1 cellular context compared by ENCODE assay signal in the genomic region with DNA sequence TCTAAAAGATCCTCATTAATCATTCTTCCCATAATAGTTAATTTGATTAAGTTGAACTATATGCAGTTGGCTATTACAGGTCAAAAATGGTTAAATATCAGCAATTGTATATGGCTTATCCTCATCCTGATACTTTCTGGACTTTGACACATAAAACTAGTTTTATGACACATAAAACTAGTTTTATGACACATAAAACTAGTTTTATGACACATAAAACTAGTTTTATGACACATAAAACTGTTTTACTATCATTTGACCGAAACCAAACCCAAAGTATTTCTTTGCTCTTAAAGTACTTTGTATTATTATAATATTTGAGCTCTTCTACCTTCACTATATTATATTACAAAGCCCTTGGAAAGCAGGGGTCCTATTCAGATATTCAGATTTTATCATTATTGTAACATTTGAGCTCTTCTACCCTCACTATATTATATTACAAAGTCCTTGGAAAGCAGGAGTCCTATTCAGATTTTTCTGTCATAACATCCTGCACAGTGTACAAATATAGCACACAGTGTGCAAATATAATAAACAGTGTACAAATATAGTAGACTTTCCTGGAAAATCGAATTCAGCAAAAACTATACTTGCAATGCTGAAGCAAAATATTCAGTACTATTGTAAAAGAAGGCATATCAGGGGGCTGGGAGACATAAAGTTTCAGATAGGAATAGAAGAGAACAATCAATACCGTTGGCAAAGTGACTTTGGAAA.
A peak's percentile ranks its signal among the peaks of the same experiment; 100 is the strongest.
TF ChIP-seq lines count a peak whose summit lies in the region.

No MANE protein-coding gene starts in this region.

TF ChIP-seq in HEK293, 187 proteins besides CTCF, POLR2A, EP300 and RAD21 (continued from another document and continues in another):
- TF ChIP-seq ZNF335 (tag by site-specific recombination; conservative IDR thresholded peaks at IDR 0.05) (no peak), ZNF19 (tag by site-specific recombination; IDR thresholded peaks at IDR 0.05; ENCODE audit: low read depth) (no peak), MZF1 (tag by site-specific recombination; IDR thresholded peaks at IDR 0.05; ENCODE audit: borderline replicate concordance) (peak; percentile 30; the same call in 1 of the 2 replicates), ZEB2 (tag by site-specific recombination; IDR thresholded peaks at IDR 0.05) (no peak), ZNF747 (tag by site-specific recombination; IDR thresholded peaks at IDR 0.05) (no peak), ZNF155 (tag by site-specific recombination; IDR thresholded peaks at IDR 0.05) (no peak), SP7 (tag by site-specific recombination; IDR thresholded peaks at IDR 0.05) (no peak), ZNF132 (tag by site-specific recombination; IDR thresholded peaks at IDR 0.05; ENCODE audit: borderline replicate concordance) (no peak), ZNF571 (tag by site-specific recombination; IDR thresholded peaks at IDR 0.05) (no peak), SCRT2 (tag by site-specific recombination; IDR thresholded peaks at IDR 0.05) (no peak), ZNF175 (tag by site-specific recombination; IDR thresholded peaks at IDR 0.05) (no peak), ZNF654 (tag by site-specific recombination; IDR thresholded peaks at IDR 0.05; ENCODE audit: low read depth) (no peak), ZNF701 (tag by site-specific recombination; IDR thresholded peaks at IDR 0.05) (no peak), IKZF3 (tag by site-specific recombination; IDR thresholded peaks at IDR 0.05) (peak; percentile 74; the same call in 1 of the 2 replicates), ZNF76 (tag by site-specific recombination; IDR thresholded peaks at IDR 0.05; ENCODE audit: borderline replicate concordance, low read depth) (no peak), GLI2 (tag by site-specific recombination; IDR thresholded peaks at IDR 0.05; ENCODE audit: borderline replicate concordance, low read depth) (no peak), BCL11B (tag by site-specific recombination; IDR thresholded peaks at IDR 0.05; ENCODE audit: low read depth) (peak; percentile 43; the same call in 1 of the 2 replicates), ZBTB21 (tag by site-specific recombination; IDR thresholded peaks at IDR 0.05) (no peak), ZNF146 (tag by site-specific recombination; IDR thresholded peaks at IDR 0.05) (no peak), ZXDB (tag by site-specific recombination; IDR thresholded peaks at IDR 0.05) (peak; percentile 71), HOXA7 (CRISPR knock-in tag; IDR thresholded peaks at IDR 0.05; ENCODE audit: borderline replicate concordance) (no peak), ZNF785 (tag by site-specific recombination; IDR thresholded peaks at IDR 0.05) (no peak), ZNF830 (tag by site-specific recombination; IDR thresholded peaks at IDR 0.05; ENCODE audit: low read depth) (no peak), SP3 (tag by site-specific recombination; IDR thresholded peaks at IDR 0.05) (no peak), ZIC2 (tag by site-specific recombination; IDR thresholded peaks at IDR 0.05) (no peak), ZNF239 (tag by site-specific recombination; IDR thresholded peaks at IDR 0.05) (no peak), ZNF677 (tag by site-specific recombination; IDR thresholded peaks at IDR 0.05) (no peak), ZNF837 (tag by site-specific recombination; IDR thresholded peaks at IDR 0.05) (no peak), ZNF354C (tag by site-specific recombination; IDR thresholded peaks at IDR 0.05; ENCODE audit: borderline replicate concordance, low read depth) (no peak), ZNF585B (tag by site-specific recombination; IDR thresholded peaks at IDR 0.05) (no peak), ZNF521 (tag by site-specific recombination; IDR thresholded peaks at IDR 0.05) (no peak), ZNF530 (tag by site-specific recombination; IDR thresholded peaks at IDR 0.05; ENCODE audit: low read depth) (no peak), ZNF174 (tag by site-specific recombination; IDR thresholded peaks at IDR 0.05) (no peak), ZNF140 (tag by site-specific recombination; IDR thresholded peaks at IDR 0.05) (no peak)
- TF ChIP-seq, protein P1, sequence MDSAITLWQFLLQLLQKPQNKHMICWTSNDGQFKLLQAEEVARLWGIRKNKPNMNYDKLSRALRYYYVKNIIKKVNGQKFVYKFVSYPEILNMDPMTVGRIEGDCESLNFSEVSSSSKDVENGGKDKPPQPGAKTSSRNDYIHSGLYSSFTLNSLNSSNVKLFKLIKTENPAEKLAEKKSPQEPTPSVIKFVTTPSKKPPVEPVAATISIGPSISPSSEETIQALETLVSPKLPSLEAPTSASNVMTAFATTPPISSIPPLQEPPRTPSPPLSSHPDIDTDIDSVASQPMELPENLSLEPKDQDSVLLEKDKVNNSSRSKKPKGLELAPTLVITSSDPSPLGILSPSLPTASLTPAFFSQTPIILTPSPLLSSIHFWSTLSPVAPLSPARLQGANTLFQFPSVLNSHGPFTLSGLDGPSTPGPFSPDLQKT (IDR thresholded peaks at IDR 0.05; ENCODE audit: borderline replicate concordance, low read depth, low read length) = no peak
- TF ChIP-seq, protein P2, sequence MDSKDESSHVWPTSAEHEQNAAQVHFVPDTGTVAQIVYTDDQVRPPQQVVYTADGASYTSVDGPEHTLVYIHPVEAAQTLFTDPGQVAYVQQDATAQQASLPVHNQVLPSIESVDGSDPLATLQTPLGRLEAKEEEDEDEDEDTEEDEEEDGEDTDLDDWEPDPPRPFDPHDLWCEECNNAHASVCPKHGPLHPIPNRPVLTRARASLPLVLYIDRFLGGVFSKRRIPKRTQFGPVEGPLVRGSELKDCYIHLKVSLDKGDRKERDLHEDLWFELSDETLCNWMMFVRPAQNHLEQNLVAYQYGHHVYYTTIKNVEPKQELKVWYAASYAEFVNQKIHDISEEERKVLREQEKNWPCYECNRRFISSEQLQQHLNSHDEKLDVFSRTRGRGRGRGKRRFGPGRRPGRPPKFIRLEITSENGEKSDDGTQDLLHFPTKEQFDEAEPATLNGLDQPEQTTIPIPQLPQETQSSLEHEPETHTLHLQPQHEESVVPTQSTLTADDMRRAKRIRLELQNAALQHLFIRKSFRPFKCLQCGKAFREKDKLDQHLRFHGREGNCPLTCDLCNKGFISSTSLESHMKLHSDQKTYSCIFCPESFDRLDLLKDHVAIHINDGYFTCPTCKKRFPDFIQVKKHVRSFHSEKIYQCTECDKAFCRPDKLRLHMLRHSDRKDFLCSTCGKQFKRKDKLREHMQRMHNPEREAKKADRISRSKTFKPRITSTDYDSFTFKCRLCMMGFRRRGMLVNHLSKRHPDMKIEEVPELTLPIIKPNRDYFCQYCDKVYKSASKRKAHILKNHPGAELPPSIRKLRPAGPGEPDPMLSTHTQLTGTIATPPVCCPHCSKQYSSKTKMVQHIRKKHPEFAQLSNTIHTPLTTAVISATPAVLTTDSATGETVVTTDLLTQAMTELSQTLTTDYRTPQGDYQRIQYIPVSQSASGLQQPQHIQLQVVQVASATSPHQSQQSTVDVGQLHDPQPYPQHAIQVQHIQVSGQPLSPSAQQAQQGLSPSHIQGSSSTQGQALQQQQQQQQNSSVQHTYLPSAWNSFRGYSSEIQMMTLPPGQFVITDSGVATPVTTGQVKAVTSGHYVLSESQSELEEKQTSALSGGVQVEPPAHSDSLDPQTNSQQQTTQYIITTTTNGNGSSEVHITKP (tag by site-specific recombination; IDR thresholded peaks at IDR 0.05) = no peak
- TF ChIP-seq, protein P3, sequence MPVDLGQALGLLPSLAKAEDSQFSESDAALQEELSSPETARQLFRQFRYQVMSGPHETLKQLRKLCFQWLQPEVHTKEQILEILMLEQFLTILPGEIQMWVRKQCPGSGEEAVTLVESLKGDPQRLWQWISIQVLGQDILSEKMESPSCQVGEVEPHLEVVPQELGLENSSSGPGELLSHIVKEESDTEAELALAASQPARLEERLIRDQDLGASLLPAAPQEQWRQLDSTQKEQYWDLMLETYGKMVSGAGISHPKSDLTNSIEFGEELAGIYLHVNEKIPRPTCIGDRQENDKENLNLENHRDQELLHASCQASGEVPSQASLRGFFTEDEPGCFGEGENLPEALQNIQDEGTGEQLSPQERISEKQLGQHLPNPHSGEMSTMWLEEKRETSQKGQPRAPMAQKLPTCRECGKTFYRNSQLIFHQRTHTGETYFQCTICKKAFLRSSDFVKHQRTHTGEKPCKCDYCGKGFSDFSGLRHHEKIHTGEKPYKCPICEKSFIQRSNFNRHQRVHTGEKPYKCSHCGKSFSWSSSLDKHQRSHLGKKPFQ (tag by site-specific recombination; IDR thresholded peaks at IDR 0.05) = peak; percentile 66
- TF ChIP-seq, protein P4, sequence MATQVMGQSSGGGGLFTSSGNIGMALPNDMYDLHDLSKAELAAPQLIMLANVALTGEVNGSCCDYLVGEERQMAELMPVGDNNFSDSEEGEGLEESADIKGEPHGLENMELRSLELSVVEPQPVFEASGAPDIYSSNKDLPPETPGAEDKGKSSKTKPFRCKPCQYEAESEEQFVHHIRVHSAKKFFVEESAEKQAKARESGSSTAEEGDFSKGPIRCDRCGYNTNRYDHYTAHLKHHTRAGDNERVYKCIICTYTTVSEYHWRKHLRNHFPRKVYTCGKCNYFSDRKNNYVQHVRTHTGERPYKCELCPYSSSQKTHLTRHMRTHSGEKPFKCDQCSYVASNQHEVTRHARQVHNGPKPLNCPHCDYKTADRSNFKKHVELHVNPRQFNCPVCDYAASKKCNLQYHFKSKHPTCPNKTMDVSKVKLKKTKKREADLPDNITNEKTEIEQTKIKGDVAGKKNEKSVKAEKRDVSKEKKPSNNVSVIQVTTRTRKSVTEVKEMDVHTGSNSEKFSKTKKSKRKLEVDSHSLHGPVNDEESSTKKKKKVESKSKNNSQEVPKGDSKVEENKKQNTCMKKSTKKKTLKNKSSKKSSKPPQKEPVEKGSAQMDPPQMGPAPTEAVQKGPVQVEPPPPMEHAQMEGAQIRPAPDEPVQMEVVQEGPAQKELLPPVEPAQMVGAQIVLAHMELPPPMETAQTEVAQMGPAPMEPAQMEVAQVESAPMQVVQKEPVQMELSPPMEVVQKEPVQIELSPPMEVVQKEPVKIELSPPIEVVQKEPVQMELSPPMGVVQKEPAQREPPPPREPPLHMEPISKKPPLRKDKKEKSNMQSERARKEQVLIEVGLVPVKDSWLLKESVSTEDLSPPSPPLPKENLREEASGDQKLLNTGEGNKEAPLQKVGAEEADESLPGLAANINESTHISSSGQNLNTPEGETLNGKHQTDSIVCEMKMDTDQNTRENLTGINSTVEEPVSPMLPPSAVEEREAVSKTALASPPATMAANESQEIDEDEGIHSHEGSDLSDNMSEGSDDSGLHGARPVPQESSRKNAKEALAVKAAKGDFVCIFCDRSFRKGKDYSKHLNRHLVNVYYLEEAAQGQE (tag by site-specific recombination; IDR thresholded peaks at IDR 0.05) = no peak
- TF ChIP-seq, protein P5, sequence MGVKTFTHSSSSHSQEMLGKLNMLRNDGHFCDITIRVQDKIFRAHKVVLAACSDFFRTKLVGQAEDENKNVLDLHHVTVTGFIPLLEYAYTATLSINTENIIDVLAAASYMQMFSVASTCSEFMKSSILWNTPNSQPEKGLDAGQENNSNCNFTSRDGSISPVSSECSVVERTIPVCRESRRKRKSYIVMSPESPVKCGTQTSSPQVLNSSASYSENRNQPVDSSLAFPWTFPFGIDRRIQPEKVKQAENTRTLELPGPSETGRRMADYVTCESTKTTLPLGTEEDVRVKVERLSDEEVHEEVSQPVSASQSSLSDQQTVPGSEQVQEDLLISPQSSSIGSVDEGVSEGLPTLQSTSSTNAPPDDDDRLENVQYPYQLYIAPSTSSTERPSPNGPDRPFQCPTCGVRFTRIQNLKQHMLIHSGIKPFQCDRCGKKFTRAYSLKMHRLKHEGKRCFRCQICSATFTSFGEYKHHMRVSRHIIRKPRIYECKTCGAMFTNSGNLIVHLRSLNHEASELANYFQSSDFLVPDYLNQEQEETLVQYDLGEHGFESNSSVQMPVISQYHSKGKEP (tag by site-specific recombination; IDR thresholded peaks at IDR 0.05) = no peak
- TF ChIP-seq, protein P6, sequence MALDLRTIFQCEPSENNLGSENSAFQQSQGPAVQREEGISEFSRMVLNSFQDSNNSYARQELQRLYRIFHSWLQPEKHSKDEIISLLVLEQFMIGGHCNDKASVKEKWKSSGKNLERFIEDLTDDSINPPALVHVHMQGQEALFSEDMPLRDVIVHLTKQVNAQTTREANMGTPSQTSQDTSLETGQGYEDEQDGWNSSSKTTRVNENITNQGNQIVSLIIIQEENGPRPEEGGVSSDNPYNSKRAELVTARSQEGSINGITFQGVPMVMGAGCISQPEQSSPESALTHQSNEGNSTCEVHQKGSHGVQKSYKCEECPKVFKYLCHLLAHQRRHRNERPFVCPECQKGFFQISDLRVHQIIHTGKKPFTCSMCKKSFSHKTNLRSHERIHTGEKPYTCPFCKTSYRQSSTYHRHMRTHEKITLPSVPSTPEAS (tag by site-specific recombination; IDR thresholded peaks at IDR 0.05) = no peak
- TF ChIP-seq, protein P7, sequence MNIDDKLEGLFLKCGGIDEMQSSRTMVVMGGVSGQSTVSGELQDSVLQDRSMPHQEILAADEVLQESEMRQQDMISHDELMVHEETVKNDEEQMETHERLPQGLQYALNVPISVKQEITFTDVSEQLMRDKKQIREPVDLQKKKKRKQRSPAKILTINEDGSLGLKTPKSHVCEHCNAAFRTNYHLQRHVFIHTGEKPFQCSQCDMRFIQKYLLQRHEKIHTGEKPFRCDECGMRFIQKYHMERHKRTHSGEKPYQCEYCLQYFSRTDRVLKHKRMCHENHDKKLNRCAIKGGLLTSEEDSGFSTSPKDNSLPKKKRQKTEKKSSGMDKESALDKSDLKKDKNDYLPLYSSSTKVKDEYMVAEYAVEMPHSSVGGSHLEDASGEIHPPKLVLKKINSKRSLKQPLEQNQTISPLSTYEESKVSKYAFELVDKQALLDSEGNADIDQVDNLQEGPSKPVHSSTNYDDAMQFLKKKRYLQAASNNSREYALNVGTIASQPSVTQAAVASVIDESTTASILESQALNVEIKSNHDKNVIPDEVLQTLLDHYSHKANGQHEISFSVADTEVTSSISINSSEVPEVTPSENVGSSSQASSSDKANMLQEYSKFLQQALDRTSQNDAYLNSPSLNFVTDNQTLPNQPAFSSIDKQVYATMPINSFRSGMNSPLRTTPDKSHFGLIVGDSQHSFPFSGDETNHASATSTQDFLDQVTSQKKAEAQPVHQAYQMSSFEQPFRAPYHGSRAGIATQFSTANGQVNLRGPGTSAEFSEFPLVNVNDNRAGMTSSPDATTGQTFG (tag by site-specific recombination; IDR thresholded peaks at IDR 0.05; ENCODE audit: borderline replicate concordance) = no peak
- TF ChIP-seq, protein P8, sequence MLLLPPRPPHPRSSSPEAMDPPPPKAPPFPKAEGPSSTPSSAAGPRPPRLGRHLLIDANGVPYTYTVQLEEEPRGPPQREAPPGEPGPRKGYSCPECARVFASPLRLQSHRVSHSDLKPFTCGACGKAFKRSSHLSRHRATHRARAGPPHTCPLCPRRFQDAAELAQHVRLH (tag by site-specific recombination; IDR thresholded peaks at IDR 0.05) = peak; percentile 77
- TF ChIP-seq, protein P9, sequence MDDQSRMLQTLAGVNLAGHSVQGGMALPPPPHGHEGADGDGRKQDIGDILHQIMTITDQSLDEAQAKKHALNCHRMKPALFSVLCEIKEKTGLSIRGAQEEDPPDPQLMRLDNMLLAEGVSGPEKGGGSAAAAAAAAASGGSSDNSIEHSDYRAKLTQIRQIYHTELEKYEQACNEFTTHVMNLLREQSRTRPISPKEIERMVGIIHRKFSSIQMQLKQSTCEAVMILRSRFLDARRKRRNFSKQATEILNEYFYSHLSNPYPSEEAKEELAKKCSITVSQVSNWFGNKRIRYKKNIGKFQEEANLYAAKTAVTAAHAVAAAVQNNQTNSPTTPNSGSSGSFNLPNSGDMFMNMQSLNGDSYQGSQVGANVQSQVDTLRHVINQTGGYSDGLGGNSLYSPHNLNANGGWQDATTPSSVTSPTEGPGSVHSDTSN (CRISPR knock-in tag; IDR thresholded peaks at IDR 0.05) = no peak
